ENCODE assay signal across 12 cellular contexts in the genomic region with DNA sequence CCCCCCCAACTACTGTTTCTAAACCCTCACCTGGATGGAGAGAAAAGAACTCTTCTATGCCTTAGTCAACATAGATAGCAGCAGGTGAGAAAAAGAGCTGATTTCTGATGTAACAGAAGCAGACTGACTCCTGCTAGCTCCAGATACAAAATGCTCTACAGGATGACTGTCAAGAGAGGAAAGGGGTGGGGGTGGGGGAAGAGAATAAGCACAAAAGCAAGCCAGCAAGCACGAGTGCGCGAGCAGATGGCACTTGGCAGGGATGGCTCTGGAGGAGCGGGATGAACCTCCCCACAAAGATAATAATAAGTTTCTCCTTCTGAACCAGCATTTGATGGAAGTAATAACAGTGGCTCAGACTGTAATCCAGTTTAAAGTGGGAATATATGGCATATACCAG.
A peak's percentile ranks its signal among the peaks of the same experiment; 100 is the strongest.
DNase-seq lines count a peak whose midpoint lies in the region.
"Had no signal": no experiment of that assay in that cellular context is flagged by ENCODE, and none has a peak within 500 bp of the region (broad histone marks: within the 10 kb centered on the region; RNA-seq: fewer than 3 reads in every experiment).

No MANE protein-coding gene starts in this region.

- peaks cover 30% of the 10 kb centered on the region for H3K4me1 ChIP-seq in endocrine pancreas (ENCODE audit: control insufficient read depth, insufficient read depth, low read length)

- H3K36me3 ChIP-seq in endocrine pancreas (ENCODE audit: control insufficient read depth, insufficient read depth, low read length) = no peaks in the 10 kb centered on the region

- DNase-seq in NCI-H1092 (lab: John Stamatoyannopoulos, UW) = peak; percentile 66
- DNase-seq in NCI-H446 treated with DMSO at 0.1 percent for 48 hours (lab: John Stamatoyannopoulos, UW) = peak; percentile 76
- DNase-seq in putamen (ENCODE audit: low spot score) = peak; percentile 30
- DNase-seq in T-helper 2 cell = no peak
- no peak for DNase-seq in ecto neural progenitor cell (ENCODE audit: low spot score)
- no peak for DNase-seq in GDM1 (lab: John Stamatoyannopoulos, UW)
- DNase-seq: activated CD4-positive, alpha-beta T cell treated with anti-CD3 and anti-CD28 coated beads, Interleukin-2, amount 50 U/mL, for 4 hours; activated naive CD4-positive, alpha-beta T cell treated with anti-CD3 and anti-CD28 coated beads, Interleukin-2, amount 10 ng/mL, durations not matched to agents 7 days and 5 days; heart right ventricle; upper lobe of left lung had no signal

- H3K9me3 ChIP-seq in endocrine pancreas (ENCODE audit: control insufficient read depth, low read length) = no peaks in the 10 kb centered on the region
- H3K9me3 ChIP-seq: heart right ventricle, upper lobe of left lung had no signal

- no peaks in the 10 kb centered on the region for H3K27me3 ChIP-seq in endocrine pancreas (ENCODE audit: control insufficient read depth, insufficient read depth, low read length)
- H3K27me3 ChIP-seq: heart right ventricle, upper lobe of left lung had no signal

- H3K9ac ChIP-seq in endocrine pancreas (ENCODE audit: control insufficient read depth, insufficient read depth, low read length) = no peak overlapping the region

- H3K4me3 ChIP-seq in endocrine pancreas (ENCODE audit: control insufficient read depth, insufficient read depth, low read length) = peak overlapping the region; percentile 7
- H3K4me3 ChIP-seq: heart right ventricle, lung, upper lobe of left lung had no signal

Comparison
In these comparisons a context has a peak if more than half of its experiments do, and no peak if none do; other contexts are left out.
1. DNase-seq: peak in NCI-H1092 (single experiment), NCI-H446 treated with DMSO at 0.1 percent for 48 hours (single experiment) and putamen (single experiment); none in T-helper 2 cell (0 of 5), ecto neural progenitor cell (single experiment) and GDM1 (single experiment).